ENCODE assay signal across 20 cellular contexts in genomic region chr17:46160169-46160568, GRCh38. TPM values are rescaled to one million over a fixed set of nuclear protein-coding genes. Genes with fewer than 3 reads are reported as not detected.
A peak's percentile ranks its signal among the peaks of the same experiment; 100 is the strongest.
DNase-seq lines count a peak whose midpoint lies in the region; ATAC-seq and TF ChIP-seq lines count a peak whose summit lies in the region.
"Had no signal": no experiment of that assay in that cellular context is flagged by ENCODE, and none has a peak within 500 bp of the region (broad histone marks: within the 10 kb centered on the region; RNA-seq: fewer than 3 reads in every experiment).

No MANE protein-coding gene starts in this region.

- no peak overlapping the region for H4K8ac ChIP-seq in H9 (replicated peaks; ENCODE audit: insufficient read length, low read depth, low read length)

- H3K4me1 ChIP-seq in naive thymus-derived CD4-positive, alpha-beta T cell (ENCODE audit: control insufficient read depth in 2 of 2, insufficient read depth in 2 of 2, low read length in 2 of 2), result peaks cover 75 to 81% of the 10 kb centered on the region in 2 donors
- H3K4me1 ChIP-seq in stomach smooth muscle (ENCODE audit: control insufficient read depth, insufficient read depth, low read length), result peaks cover 28% of the 10 kb centered on the region
- peaks cover 6% of the 10 kb centered on the region for H3K4me1 ChIP-seq in H9 (ENCODE audit: insufficient read depth, low read length)

- no peaks in the 10 kb centered on the region for H3K23me2 ChIP-seq in H9 (ENCODE audit: insufficient read length, low read depth, low read length, poor library complexity, severe bottlenecking)

- POLR2A ChIA-PET in naive thymus-derived CD4-positive, alpha-beta T cell (lab: Charles Lee), result interaction anchor here (0.6 to 1.3 kb wide), 2 partner anchors 8 to 33 kb away, joined by 3 to 4 read pairs; no protein-coding TSS in a partner anchor

- ATAC-seq in activated naive CD4-positive, alpha-beta T cell treated with anti-CD3 and anti-CD28 coated beads, Interleukin-2, amount 50 U/mL, for 72 hours, result no peak
- ATAC-seq in naive thymus-derived CD4-positive, alpha-beta T cell, result no peak
- ATAC-seq in HG02763 (IDR thresholded peaks at IDR 0.05; ENCODE audit: unreplicated experiment), result no peak

- no peaks in the 10 kb centered on the region for H3K9me3 Mint-ChIP-seq in activated naive CD4-positive, alpha-beta T cell treated with anti-CD3 and anti-CD28 coated beads, Interleukin-2, amount 50 U/mL, for 24 hours
- no peaks in the 10 kb centered on the region for H3K9me3 Mint-ChIP-seq in activated naive CD4-positive, alpha-beta T cell treated with anti-CD3 and anti-CD28 coated beads, Interleukin-2, amount 50 U/mL, for 72 hours
- no peaks in the 10 kb centered on the region for H3K9me3 Mint-ChIP-seq in activated naive CD8-positive, alpha-beta T cell treated with anti-CD3 and anti-CD28 coated beads for 36 hours
- H3K9me3 Mint-ChIP-seq in naive thymus-derived CD4-positive, alpha-beta T cell, result no peaks in the 10 kb centered on the region
- no peaks in the 10 kb centered on the region for H3K9me3 Mint-ChIP-seq in H9

- intact Hi-C loops in naive thymus-derived CD4-positive, alpha-beta T cell (cut with micrococcal nuclease), result loop anchor here in 1 of 2 donors (1.0 to 2.0 kb wide), 2 partner anchors 10 to 13 kb away; no protein-coding TSS in a partner anchor

- no peak overlapping the region for H3K56ac ChIP-seq in H9 (ENCODE audit: insufficient read length, low read depth, low read length)

- CTCF ChIA-PET in naive thymus-derived CD4-positive, alpha-beta T cell (lab: Charles Lee), result no interaction called here

- no peak overlapping the region for H4K5ac ChIP-seq in H9 (ENCODE audit: insufficient read length, low read depth, low read length)

- no peak overlapping the region for H3K9ac ChIP-seq in stomach smooth muscle (ENCODE audit: low read length in 2 of 2)
- H3K9ac ChIP-seq in H9 (ENCODE audit: extremely low read depth, insufficient read length, low read length), result no peak overlapping the region

- WGBS in H9 (ENCODE audit: extremely low coverage, insufficient read length, low lambda C conversion rate), result no CpG with 5 or more reads among the region's 8 CpGs

- no peak overlapping the region for H2BK120ac ChIP-seq in H9 (ENCODE audit: low read depth, low read length, poor library complexity, severe bottlenecking)

- no peaks in the 10 kb centered on the region for H3K27me3 Mint-ChIP-seq in activated naive CD4-positive, alpha-beta T cell treated with anti-CD3 and anti-CD28 coated beads, Interleukin-2, amount 50 U/mL, for 24 hours
- H3K27me3 Mint-ChIP-seq in activated naive CD8-positive, alpha-beta T cell treated with anti-CD3 and anti-CD28 coated beads for 36 hours, result no peaks in the 10 kb centered on the region
- H3K27me3 Mint-ChIP-seq in naive thymus-derived CD4-positive, alpha-beta T cell, result no peaks in the 10 kb centered on the region
- no peaks in the 10 kb centered on the region for H3K27me3 Mint-ChIP-seq in H9 (ENCODE audit: low read depth)

- peak overlapping the region; percentile 5 for H3K4me3 Mint-ChIP-seq in activated naive CD4-positive, alpha-beta T cell treated with anti-CD3 and anti-CD28 coated beads, Interleukin-2, amount 50 U/mL, for 24 hours
- H3K4me3 Mint-ChIP-seq in activated naive CD8-positive, alpha-beta T cell treated with anti-CD3 and anti-CD28 coated beads for 36 hours, result no peak overlapping the region
- peak overlapping the region in 9 of 10 donors; percentile 26 to 65 (median 30) for H3K4me3 Mint-ChIP-seq in naive thymus-derived CD4-positive, alpha-beta T cell
- no peak overlapping the region for H3K4me3 Mint-ChIP-seq in H9

- H3K4me1 Mint-ChIP-seq in activated naive CD4-positive, alpha-beta T cell treated with anti-CD3 and anti-CD28 coated beads, Interleukin-2, amount 50 U/mL, for 24 hours, result peaks cover 94% of the 10 kb centered on the region
- peaks cover 85% of the 10 kb centered on the region for H3K4me1 Mint-ChIP-seq in activated naive CD8-positive, alpha-beta T cell treated with anti-CD3 and anti-CD28 coated beads for 36 hours
- peaks cover 76 to 98% (median 91%) of the 10 kb centered on the region in 7 donors for H3K4me1 Mint-ChIP-seq in naive thymus-derived CD4-positive, alpha-beta T cell
- peaks cover 62 to 63% of the 10 kb centered on the region in 2 experiments for H3K4me1 Mint-ChIP-seq in H9

- no peak overlapping the region for H2BK12ac ChIP-seq in H9 (ENCODE audit: insufficient read length, low read depth, low read length)

- H3K36me3 Mint-ChIP-seq in activated naive CD4-positive, alpha-beta T cell treated with anti-CD3 and anti-CD28 coated beads, Interleukin-2, amount 50 U/mL, for 24 hours, result peaks cover 11% of the 10 kb centered on the region
- peaks cover 0 to 6% of the 10 kb centered on the region in 2 donors for H3K36me3 Mint-ChIP-seq in activated naive CD4-positive, alpha-beta T cell treated with anti-CD3 and anti-CD28 coated beads, Interleukin-2, amount 50 U/mL, for 72 hours
- peaks cover 39% of the 10 kb centered on the region for H3K36me3 Mint-ChIP-seq in activated naive CD8-positive, alpha-beta T cell treated with anti-CD3 and anti-CD28 coated beads for 36 hours
- peaks cover 0 to 22% (median 9%) of the 10 kb centered on the region in 5 donors for H3K36me3 Mint-ChIP-seq in naive thymus-derived CD4-positive, alpha-beta T cell
- H3K36me3 Mint-ChIP-seq in H9 (ENCODE audit: insufficient read depth in 1 of 3, low read depth in 3 of 3), result peaks cover 2 to 11% (median 4%) of the 10 kb centered on the region in 3 experiments; a peak in 5 of 7 replicates

- DNase-seq in activated naive CD4-positive, alpha-beta T cell treated with anti-CD3 and anti-CD28 coated beads, Interleukin-2, amount 50 U/mL, for 72 hours (ENCODE audit: low spot score in 2 of 2), result no peak
- DNase-seq in activated naive CD8-positive, alpha-beta T cell treated with anti-CD3 and anti-CD28 coated beads for 36 hours, result no peak
- DNase-seq in naive thymus-derived CD4-positive, alpha-beta T cell, result no peak
- no peak for DNase-seq in stimulated activated naive CD4-positive, alpha-beta T cell treated with Interleukin-2 at 50 U/mL for 16 hours (lab: John Stamatoyannopoulos, UW)
- no peak for DNase-seq in H9
- DNase-seq: activated CD4-positive, CD25-positive, alpha-beta regulatory T cell; C1 segment of cervical spinal cord; central memory CD4-positive, alpha-beta T cell; esophagus squamous epithelium; left ventricle myocardium superior; MM.1S; NCI-H2081; NCI-H446 treated with DMSO at 0.1 percent for 48 hours; NK-92 treated with Interleukin-12 subunit alpha and Interleukin-12 subunit beta, amount 100 ng/mL, for 24 hours; Peyer's patch; stimulated activated CD4-positive, alpha-beta T cell treated with anti-CD3 and anti-CD28 coated beads, Interleukin-2, amount 100 ng/mL, for 48 hours had no signal

- no peaks in the 10 kb centered on the region for H3K36me3 ChIP-seq in naive thymus-derived CD4-positive, alpha-beta T cell (ENCODE audit: control insufficient read depth in 2 of 3, insufficient read depth in 3 of 3, low read length in 3 of 3)
- no peaks in the 10 kb centered on the region for H3K36me3 ChIP-seq in stomach smooth muscle (ENCODE audit: control insufficient read depth in 2 of 2, insufficient read depth in 2 of 2, low read length in 2 of 2)
- H3K36me3 ChIP-seq: esophagus squamous epithelium, HAP-1, Peyer's patch had no signal

- no peak overlapping the region for H4K91ac ChIP-seq in H9 (ENCODE audit: insufficient read length, low read depth, low read length)

- no peak overlapping the region for H2BK20ac ChIP-seq in H9 (ENCODE audit: low read depth, low read length, poor library complexity, severe bottlenecking)

- H3K27me3 ChIP-seq in naive thymus-derived CD4-positive, alpha-beta T cell (ENCODE audit: control insufficient read depth in 2 of 2, insufficient read depth in 2 of 2, low read length in 2 of 2), result no peaks in the 10 kb centered on the region
- H3K27me3 ChIP-seq in stomach smooth muscle (ENCODE audit: control insufficient read depth in 1 of 2, insufficient read depth in 2 of 2, low read length in 2 of 2) (no peaks in the 10 kb centered on the region), H9 (ENCODE audit: insufficient read depth, low read length) (no peaks in the 10 kb centered on the region; the same call in 1 of the 2 replicates)
- H3K27me3 ChIP-seq: esophagus squamous epithelium, Peyer's patch had no signal

- no peak overlapping the region for H3K14ac ChIP-seq in H9 (ENCODE audit: insufficient read depth, low read length)

- H2AK5ac ChIP-seq in H9 (ENCODE audit: insufficient read length, low read length), result no peak overlapping the region

- H3K23ac ChIP-seq in H9 (ENCODE audit: insufficient read length, low read depth, low read length), result no peak overlapping the region

- H3K9me3 ChIP-seq in naive thymus-derived CD4-positive, alpha-beta T cell (ENCODE audit: control insufficient read depth in 2 of 3, low read length in 3 of 3), result no peaks in the 10 kb centered on the region
- H3K9me3 ChIP-seq in stomach smooth muscle (ENCODE audit: control insufficient read depth in 2 of 2, low read length in 2 of 2), result no peaks in the 10 kb centered on the region
- no peaks in the 10 kb centered on the region for H3K9me3 ChIP-seq in H9 (ENCODE audit: control insufficient read depth, low read depth, low read length)
- H3K9me3 ChIP-seq: esophagus squamous epithelium, HAP-1, Peyer's patch had no signal

- H3K79me1 ChIP-seq in H9 (ENCODE audit: insufficient read depth, low read depth, low read length, poor library complexity, severe bottlenecking), result peaks cover 12% of the 10 kb centered on the region

- peaks cover 83% of the 10 kb centered on the region for H3K79me2 ChIP-seq in H9 (ENCODE audit: insufficient read depth, low read length)

- H2BK5ac ChIP-seq in H9 (ENCODE audit: insufficient read length, low read length), result no peak overlapping the region

- H3K18ac ChIP-seq in H9 (ENCODE audit: insufficient read length, low read depth, low read length), result no peak overlapping the region

- H3T11ph ChIP-seq in H9 (ENCODE audit: low read length), result no peak overlapping the region

- H3K4ac ChIP-seq in H9 (ENCODE audit: low read depth, low read length), result no peak overlapping the region

- no peak overlapping the region for H3K4me2 ChIP-seq in H9 (ENCODE audit: insufficient read depth, insufficient read length, low read length)

- no peak overlapping the region for H2BK15ac ChIP-seq in H9 (ENCODE audit: low read depth, low read length)

- no peaks in the 10 kb centered on the region for H4K20me1 ChIP-seq in H9 (ENCODE audit: control insufficient read depth, insufficient read depth, insufficient read length)

- TF ChIP-seq CTCF in H9 (conservative IDR thresholded peaks at IDR 0.05), result no peak

- peak overlapping the region; percentile 60 for H3K27ac Mint-ChIP-seq in activated naive CD4-positive, alpha-beta T cell treated with anti-CD3 and anti-CD28 coated beads, Interleukin-2, amount 50 U/mL, for 24 hours
- no peak overlapping the region for H3K27ac Mint-ChIP-seq in activated naive CD4-positive, alpha-beta T cell treated with anti-CD3 and anti-CD28 coated beads, Interleukin-2, amount 50 U/mL, for 72 hours
- H3K27ac Mint-ChIP-seq in activated naive CD8-positive, alpha-beta T cell treated with anti-CD3 and anti-CD28 coated beads for 36 hours, result peak overlapping the region; percentile 61
- peak overlapping the region in 8 of 9 donors; percentile 17 to 82 (median 46) for H3K27ac Mint-ChIP-seq in naive thymus-derived CD4-positive, alpha-beta T cell
- peak overlapping the region in 1 of 3 experiments; percentile 6; a peak in 2 of 7 replicates for H3K27ac Mint-ChIP-seq in H9

- no peak overlapping the region for H3K27ac ChIP-seq in naive thymus-derived CD4-positive, alpha-beta T cell (ENCODE audit: low read depth, low read length)
- H3K27ac ChIP-seq in stomach smooth muscle (ENCODE audit: low read length) (peak overlapping the region; percentile 1), H9 (ENCODE audit: insufficient read length, low read depth, low read length) (no peak overlapping the region)
- H3K27ac ChIP-seq: Peyer's patch had no signal

- H3K4me3 ChIP-seq in naive thymus-derived CD4-positive, alpha-beta T cell (ENCODE audit: low read length), result no peak overlapping the region
- H3K4me3 ChIP-seq in stomach smooth muscle (ENCODE audit: low read length in 2 of 2), result no peak overlapping the region
- H3K4me3 ChIP-seq: esophagus squamous epithelium, HAP-1, Peyer's patch had no signal

- no peak overlapping the region for H2AFZ ChIP-seq in H9 (ENCODE audit: low read length)

RNA-seq across cellular contexts. Expression of gene KANSL1, which starts 33.1 kb away (rescaled TPM):
- total RNA-seq in activated naive CD4-positive, alpha-beta T cell treated with anti-CD3 and anti-CD28 coated beads, Interleukin-2, amount 50 U/mL, for 72 hours, result 10 to 100 TPM; 74.7 to 87.3 TPM
- total RNA-seq in activated naive CD8-positive, alpha-beta T cell treated with anti-CD3 and anti-CD28 coated beads for 36 hours, result 10 to 100 TPM; 60.9 to 65.5 TPM
- total RNA-seq in naive thymus-derived CD4-positive, alpha-beta T cell, result 100 to 1,000 TPM; 121 to 230 (median 202) TPM
- polyA plus RNA-seq in naive thymus-derived CD4-positive, alpha-beta T cell, result 10 to 100 TPM; 17.4 to 24.0 TPM
- total RNA-seq in H9 (2021), result 110 and 114 TPM in 2 replicates

Comparison
In these comparisons a context has a peak if more than half of its experiments do, and no peak if none do; other contexts are left out.
1. H3K27ac Mint-ChIP-seq: peak in activated naive CD4-positive, alpha-beta T cell treated with anti-CD3 and anti-CD28 coated beads, Interleukin-2, amount 50 U/mL, for 24 hours (single experiment), activated naive CD8-positive, alpha-beta T cell treated with anti-CD3 and anti-CD28 coated beads for 36 hours (single experiment) and naive thymus-derived CD4-positive, alpha-beta T cell (8 of 9); none in activated naive CD4-positive, alpha-beta T cell treated with anti-CD3 and anti-CD28 coated beads, Interleukin-2, amount 50 U/mL, for 72 hours (0 of 2).
2. H3K4me3 Mint-ChIP-seq: peak in activated naive CD4-positive, alpha-beta T cell treated with anti-CD3 and anti-CD28 coated beads, Interleukin-2, amount 50 U/mL, for 24 hours (single experiment) and naive thymus-derived CD4-positive, alpha-beta T cell (9 of 10); none in activated naive CD8-positive, alpha-beta T cell treated with anti-CD3 and anti-CD28 coated beads for 36 hours (single experiment) and H9 (0 of 2).